In the genomic region with DNA sequence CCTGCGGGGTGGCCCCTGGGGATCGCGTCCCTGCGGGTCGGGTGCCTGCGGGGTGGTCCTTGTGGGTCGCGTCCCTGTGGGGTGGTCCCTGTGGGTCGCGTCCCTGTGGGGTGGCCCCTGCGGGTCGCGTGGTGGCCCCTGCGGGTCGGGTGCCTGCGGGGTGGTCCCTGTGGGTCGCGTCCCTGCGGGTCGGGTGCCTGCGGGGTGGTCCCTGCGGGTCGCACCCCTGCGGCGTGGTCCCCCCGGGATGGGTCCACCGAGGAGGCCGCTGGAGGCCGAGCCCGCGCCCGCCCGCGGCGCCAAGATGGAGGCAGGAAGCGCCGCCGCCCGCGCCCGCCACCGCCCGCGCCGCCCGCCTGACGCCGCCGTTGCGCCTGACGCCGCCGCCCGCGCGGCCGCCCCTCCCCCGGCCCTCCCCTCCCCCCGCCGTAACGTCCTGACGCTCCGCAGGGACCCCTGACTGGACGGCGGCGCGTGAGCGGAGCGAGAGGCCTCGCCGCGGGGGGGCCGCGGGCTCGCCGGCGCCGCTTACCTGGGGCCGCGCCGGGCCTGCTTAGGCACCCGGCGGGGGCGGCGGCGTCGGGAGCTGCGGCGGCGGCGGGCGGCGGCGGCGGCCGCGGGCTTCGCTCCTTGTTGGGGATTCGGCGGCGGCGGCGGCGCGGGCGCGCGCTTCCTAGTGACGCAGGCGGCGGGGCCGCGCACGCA, we compare ENCODE assay signal across 8 cellular contexts. TPM values are rescaled to one million over a fixed set of nuclear protein-coding genes. Genes with fewer than 3 reads are reported as not detected.
A peak's percentile ranks its signal among the peaks of the same experiment; 100 is the strongest.
DNase-seq lines count a peak whose midpoint lies in the region; ATAC-seq and TF ChIP-seq lines count a peak whose summit lies in the region.

GMEB2 (minus strand) TSS at position 678 of the 705 bp plus-strand sequence. CDS start 7,704 bp downstream, outside the sequence.

- H3K4me3 ChIP-seq in esophagus (ENCODE audit: low read depth in 1 of 2, low read length in 2 of 2) (peak within 1 kb of the TSS; percentile 81 to 99), muscle layer of duodenum (ENCODE audit: low read depth in 1 of 2, low read length in 2 of 2) (peak within 1 kb of the TSS; percentile 70 to 88), stomach (peak within 1 kb of the TSS; percentile 67 to 93 (median 80))

- 0 to 2% methylated on average over 44 to 114 of the region's 114 CpGs for WGBS in esophagus, 2 donors
- WGBS in stomach, 5 donors = 0 to 1% (median 0%) methylated on average over 19 to 114 of the region's 114 CpGs

- intact Hi-C loops in stomach (cut with DNase I; ENCODE audit: low total_unique reads) = no loop called here

- peak; percentile 51 for ATAC-seq in GM19023 (IDR thresholded peaks at IDR 0.05; ENCODE audit: unreplicated experiment)
- peak; percentile 45 for ATAC-seq in HG03175 (IDR thresholded peaks at IDR 0.05; ENCODE audit: unreplicated experiment)

- H3K9me3 ChIP-seq in esophagus (ENCODE audit: control insufficient read depth in 2 of 2, insufficient read depth in 1 of 2, low read depth in 1 of 2, low read length in 1 of 2) (no peaks in the 10 kb centered on the region), muscle layer of duodenum (ENCODE audit: control insufficient read depth in 1 of 2, low read length in 2 of 2) (no peaks in the 10 kb centered on the region), stomach (no peaks in the 10 kb centered on the region)

- no peaks in the 10 kb centered on the region for H3K27me3 ChIP-seq in esophagus (ENCODE audit: control insufficient read depth in 1 of 2, insufficient read depth in 2 of 2, low read length in 2 of 2)
- H3K27me3 ChIP-seq in muscle layer of duodenum (ENCODE audit: low read depth, low read length) = no peaks in the 10 kb centered on the region
- H3K27me3 ChIP-seq in stomach = no peaks in the 10 kb centered on the region

- no peak for TF ChIP-seq CTCF in stomach (IDR thresholded peaks at IDR 0.05)

- H3K4me1 ChIP-seq in esophagus (ENCODE audit: control insufficient read depth in 2 of 2, insufficient read depth in 2 of 2, low read length in 1 of 2) = peaks cover 2 to 4% of the 10 kb centered on the region in 2 donors
- peaks cover 5 to 20% of the 10 kb centered on the region in 2 donors for H3K4me1 ChIP-seq in muscle layer of duodenum (ENCODE audit: control insufficient read depth in 1 of 2, insufficient read depth in 2 of 2, low read length in 2 of 2)
- H3K4me1 ChIP-seq in stomach = peaks cover 17 to 45% (median 33%) of the 10 kb centered on the region in 4 donors

- TF ChIP-seq EP300 in stomach (IDR thresholded peaks at IDR 0.05) = no peak

- H3K36me3 ChIP-seq in esophagus (ENCODE audit: control insufficient read depth in 2 of 2, insufficient read depth in 2 of 2, low read length in 1 of 2) (peaks cover 0 to 3% of the 10 kb centered on the region in 2 donors), muscle layer of duodenum (ENCODE audit: control insufficient read depth in 1 of 2, insufficient read depth in 2 of 2, low read length in 2 of 2) (no peaks in the 10 kb centered on the region), stomach (no peaks in the 10 kb centered on the region)

- H3K27ac ChIP-seq in esophagus (ENCODE audit: low read depth in 2 of 2, low read length in 1 of 2) (peak within 1 kb of the TSS; percentile 98 to 99), muscle layer of duodenum (ENCODE audit: low read length) (peak within 1 kb of the TSS; percentile 79), stomach (peak within 1 kb of the TSS; percentile 94 to 99 (median 98))

- peak; percentile 82 for DNase-seq in Ammon's horn (ENCODE audit: low spot score)
- DNase-seq in NCI-H82 treated with DMSO at 0.1 percent for 48 hours (lab: John Stamatoyannopoulos, UW; ENCODE audit: unreplicated experiment) = peak; percentile 64
- DNase-seq in activated CD8-positive, alpha-beta memory T cell treated with anti-CD3 and anti-CD28 coated beads, Interleukin-2, amount 50 U/mL, for 4 hours = peak; percentile 74
- DNase-seq in stomach = peak; percentile 76

- no peak for TF ChIP-seq POLR2A in stomach (IDR thresholded peaks at IDR 0.05)

RNA-seq across cellular contexts. Expression of gene GMEB2, which starts in this region (rescaled TPM):
- 1 to 10 TPM; 7.6 to 8.8 TPM for polyA plus RNA-seq in esophagus
- total RNA-seq in stomach = 10 to 100 TPM in 2 of 5 donors, 1 to 10 TPM in 3; 1.8 to 20.4 (median 8.3) TPM
- 1 to 10 TPM; 5.4 to 7.5 (median 7.4) TPM for polyA plus RNA-seq in stomach

Comparison
In these comparisons a context has a peak if more than half of its experiments do, and no peak if none do; other contexts are left out.
1. Peak in every context shown above with its lines: DNase-seq, ATAC-seq, H3K4me3 ChIP-seq and H3K27ac ChIP-seq.